ENCODE assay signal across 17 cellular contexts in genomic region chr19:12646551-12646950, GRCh38.
A peak's percentile ranks its signal among the peaks of the same experiment; 100 is the strongest.
DNase-seq lines count a peak whose midpoint lies in the region; ATAC-seq and TF ChIP-seq lines count a peak whose summit lies in the region.
"Had no signal": no experiment of that assay in that cellular context is flagged by ENCODE, and none has a peak within 500 bp of the region (broad histone marks: within the 10 kb centered on the region; RNA-seq: fewer than 3 reads in every experiment).

No MANE protein-coding gene starts in this region.

- peaks cover 70% of the 10 kb centered on the region for H3K36me3 Mint-ChIP-seq in activated T-cell treated with anti-CD3 and anti-CD28 coated beads, Interleukin-2, amount 50 U/mL, for 24 hours (ENCODE audit: low read depth)
- H3K36me3 Mint-ChIP-seq in dendritic cell treated with granulocyte-macrophage colony-stimulating factor and Interleukin-4, amounts not matched to agents 40 ng/mL and 50 ng/mL, for 4 days (ENCODE audit: low read depth): peaks cover 95% of the 10 kb centered on the region
- H3K36me3 Mint-ChIP-seq in stimulated activated memory B cell treated with anti-CD40 and anti-IgM and Interleukin-4, amounts not matched to agents 10 μg/mL and 1 μg/mL and 100 μg/mL, for 72 hours: peaks cover 63% of the 10 kb centered on the region

- TF ChIP-seq CTCF in GM10266 (IDR thresholded peaks at IDR 0.05; ENCODE audit: control insufficient read depth, insufficient read depth, low read depth, missing control alignments): no peak

- no peak for ATAC-seq in stimulated activated memory B cell treated with anti-CD40 and anti-IgM and Interleukin-4, amounts not matched to agents 10 μg/mL and 1 μg/mL and 100 μg/mL, for 72 hours
- no peak for ATAC-seq in HG02870 (IDR thresholded peaks at IDR 0.05; ENCODE audit: unreplicated experiment)
- ATAC-seq: Right ventricle myocardium inferior had no signal

- no peaks in the 10 kb centered on the region for H3K27me3 Mint-ChIP-seq in activated T-cell treated with anti-CD3 and anti-CD28 coated beads, Interleukin-2, amount 50 U/mL, for 24 hours
- H3K27me3 Mint-ChIP-seq in dendritic cell treated with granulocyte-macrophage colony-stimulating factor and Interleukin-4, amounts not matched to agents 40 ng/mL and 50 ng/mL, for 4 days: no peaks in the 10 kb centered on the region
- H3K27me3 Mint-ChIP-seq in stimulated activated memory B cell treated with anti-CD40 and anti-IgM and Interleukin-4, amounts not matched to agents 10 μg/mL and 1 μg/mL and 100 μg/mL, for 72 hours: no peaks in the 10 kb centered on the region
- H3K27me3 Mint-ChIP-seq: B cell had no signal

- H3K27ac Mint-ChIP-seq in activated T-cell treated with anti-CD3 and anti-CD28 coated beads, Interleukin-2, amount 50 U/mL, for 24 hours: peak overlapping the region; percentile 15
- peak overlapping the region; percentile 62 for H3K27ac Mint-ChIP-seq in dendritic cell treated with granulocyte-macrophage colony-stimulating factor and Interleukin-4, amounts not matched to agents 40 ng/mL and 50 ng/mL, for 4 days
- peak overlapping the region; percentile 61 for H3K27ac Mint-ChIP-seq in stimulated activated memory B cell treated with anti-CD40 and anti-IgM and Interleukin-4, amounts not matched to agents 10 μg/mL and 1 μg/mL and 100 μg/mL, for 72 hours

- no peak overlapping the region for H3K4me3 Mint-ChIP-seq in activated T-cell treated with anti-CD3 and anti-CD28 coated beads, Interleukin-2, amount 50 U/mL, for 24 hours
- no peak overlapping the region for H3K4me3 Mint-ChIP-seq in dendritic cell treated with granulocyte-macrophage colony-stimulating factor and Interleukin-4, amounts not matched to agents 40 ng/mL and 50 ng/mL, for 4 days
- H3K4me3 Mint-ChIP-seq in stimulated activated memory B cell treated with anti-CD40 and anti-IgM and Interleukin-4, amounts not matched to agents 10 μg/mL and 1 μg/mL and 100 μg/mL, for 72 hours: no peak overlapping the region
- H3K4me3 Mint-ChIP-seq: B cell; CD8-positive, alpha-beta memory T cell had no signal

- intact Hi-C loops in dendritic cell treated with granulocyte-macrophage colony-stimulating factor and Interleukin-4, amounts not matched to agents 40 ng/mL and 50 ng/mL, for 4 days (cut with micrococcal nuclease): no loop called here

- no peaks in the 10 kb centered on the region for H3K4me1 Mint-ChIP-seq in activated T-cell treated with anti-CD3 and anti-CD28 coated beads, Interleukin-2, amount 50 U/mL, for 24 hours (ENCODE audit: low read depth)
- H3K4me1 Mint-ChIP-seq in dendritic cell treated with granulocyte-macrophage colony-stimulating factor and Interleukin-4, amounts not matched to agents 40 ng/mL and 50 ng/mL, for 4 days (ENCODE audit: low read depth): peaks cover 32% of the 10 kb centered on the region
- peaks cover 13% of the 10 kb centered on the region for H3K4me1 Mint-ChIP-seq in stimulated activated memory B cell treated with anti-CD40 and anti-IgM and Interleukin-4, amounts not matched to agents 10 μg/mL and 1 μg/mL and 100 μg/mL, for 72 hours
- H3K4me1 Mint-ChIP-seq: CD8-positive, alpha-beta memory T cell had no signal

- no peak for DNase-seq in activated T-cell treated with anti-CD3 and anti-CD28 coated beads, Interleukin-2, amount 50 U/mL, for 24 hours
- DNase-seq in activated T-cell treated with anti-CD3 and anti-CD28 coated beads, Interleukin-2, amount 50 U/mL, for 48 hours: no peak
- peak; percentile 20 for DNase-seq in GM10266 (ENCODE audit: extremely low spot score)
- DNase-seq in GM19240 (ENCODE audit: insufficient read length, low spot score): no peak
- no peak for DNase-seq in DMS 273 (lab: John Stamatoyannopoulos, UW; ENCODE audit: unreplicated experiment)
- DNase-seq: CD8-positive, alpha-beta memory T cell; DMS 273 treated with DMSO at 0.1 percent for 48 hours; EL; MG63; NCI-H1105 treated with DMSO at 0.1 percent for 48 hours; NCI-H187 treated with DMSO at 0.1 percent for 48 hours; NCI-H446 had no signal

- no peaks in the 10 kb centered on the region for H3K9me3 Mint-ChIP-seq in activated T-cell treated with anti-CD3 and anti-CD28 coated beads, Interleukin-2, amount 50 U/mL, for 24 hours
- no peaks in the 10 kb centered on the region for H3K9me3 Mint-ChIP-seq in dendritic cell treated with granulocyte-macrophage colony-stimulating factor and Interleukin-4, amounts not matched to agents 40 ng/mL and 50 ng/mL, for 4 days
- H3K9me3 Mint-ChIP-seq in stimulated activated memory B cell treated with anti-CD40 and anti-IgM and Interleukin-4, amounts not matched to agents 10 μg/mL and 1 μg/mL and 100 μg/mL, for 72 hours: no peaks in the 10 kb centered on the region
- H3K9me3 Mint-ChIP-seq: CD8-positive, alpha-beta memory T cell had no signal
